Comparison of ENCODE assay signal across 8 cellular contexts in the genomic region with DNA sequence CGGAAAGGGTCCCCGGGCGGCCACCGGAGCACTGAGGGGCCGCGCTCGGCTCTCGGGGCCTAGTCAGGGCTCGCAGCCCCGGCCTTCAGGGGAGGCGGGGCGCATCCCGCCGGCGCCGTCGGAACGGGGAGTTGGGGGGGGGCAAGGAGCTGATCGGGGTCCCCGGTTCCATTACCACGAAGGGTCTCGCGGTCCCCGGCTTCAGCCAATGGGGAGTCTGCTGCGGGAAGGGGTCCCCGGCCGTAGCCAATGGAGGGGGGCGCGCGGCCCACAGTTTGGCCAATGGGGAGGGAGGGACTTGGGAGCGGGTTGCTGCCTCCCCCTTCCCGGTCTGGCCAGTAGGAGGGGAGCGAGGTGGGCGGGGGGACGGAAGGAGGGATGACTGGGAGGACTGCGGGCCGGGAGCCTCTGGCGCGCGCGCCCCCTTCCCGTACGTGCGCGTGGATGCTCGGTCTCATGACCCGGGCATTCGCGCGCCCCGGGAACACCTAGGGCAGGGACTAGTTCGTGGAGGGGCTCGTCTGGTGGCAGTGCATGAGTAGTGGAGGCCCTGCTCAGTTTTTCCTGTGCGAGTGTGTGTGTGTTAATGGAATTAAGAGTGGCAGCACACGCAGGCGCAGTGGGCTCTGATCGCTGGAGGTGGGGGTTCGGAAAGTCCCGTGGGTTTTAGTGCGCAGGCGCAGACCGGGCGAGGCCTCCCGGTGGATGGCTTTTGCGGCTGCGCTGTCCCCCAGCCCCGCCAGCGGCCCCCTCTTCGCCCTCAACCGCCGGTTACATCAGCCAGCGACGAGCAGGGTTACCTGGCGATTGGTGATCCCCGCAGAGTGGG. TPM values are rescaled to one million over a fixed set of nuclear protein-coding genes. Genes with fewer than 3 reads are reported as not detected.
A peak's percentile ranks its signal among the peaks of the same experiment; 100 is the strongest.
DNase-seq lines count a peak whose midpoint lies in the region; FAIRE-seq and TF ChIP-seq lines count a peak whose summit lies in the region.

No MANE protein-coding gene starts in this region.

- H3K4me1 ChIP-seq in SJSA1 (replicated peaks): peaks cover 8% of the 10 kb centered on the region
- peaks cover 13 to 20% of the 10 kb centered on the region in 2 experiments for H3K4me1 ChIP-seq in neutrophil (ENCODE audit: control insufficient read depth in 1 of 2, insufficient read depth in 1 of 2, low read depth in 1 of 2, low read length in 1 of 2)
- H3K4me1 ChIP-seq in subcutaneous abdominal adipose tissue (ENCODE audit: control insufficient read depth in 5 of 5, insufficient read depth in 5 of 5, low read length in 5 of 5): peaks cover 5 to 26% (median 23%) of the 10 kb centered on the region in 5 donors

- H3K4me3 ChIP-seq in SJSA1 (peak overlapping the region; percentile 95), neutrophil (ENCODE audit: low read depth in 1 of 2, low read length in 1 of 2) (peak overlapping the region; percentile 86 to 93), subcutaneous abdominal adipose tissue (ENCODE audit: low read depth in 1 of 5, low read length in 5 of 5) (peak overlapping the region; percentile 87 to 97 (median 93))

- H3K27ac ChIP-seq in SJSA1 (peak overlapping the region; percentile 95), neutrophil (peak overlapping the region; percentile 98), subcutaneous abdominal adipose tissue (ENCODE audit: low read depth, low read length) (peak overlapping the region; percentile 95)

- FAIRE-seq in frontal cortex (lab: Jason Lieb, UNC): no peak

- no peaks in the 10 kb centered on the region for H3K9me3 ChIP-seq in SJSA1 (replicated peaks)
- no peaks in the 10 kb centered on the region for H3K9me3 ChIP-seq in neutrophil
- H3K9me3 ChIP-seq in subcutaneous abdominal adipose tissue (ENCODE audit: control insufficient read depth in 5 of 5, low read length in 5 of 5): peaks cover 0 to 3% (median 0%) of the 10 kb centered on the region in 5 donors

- intact Hi-C loops in activated naive CD4-positive, alpha-beta T cell treated with anti-CD3 and anti-CD28 coated beads for 36 hours (cut with micrococcal nuclease): loop anchor here (1.0 to 5.0 kb wide), 8 partner anchors 14 to 983 kb away; a partner anchor contains a TSS

- H3K36me3 ChIP-seq in SJSA1 (peaks cover 62% of the 10 kb centered on the region), neutrophil (peaks cover 37% of the 10 kb centered on the region), subcutaneous abdominal adipose tissue (ENCODE audit: control insufficient read depth in 5 of 5, insufficient read depth in 5 of 5, low read length in 5 of 5) (peaks cover 9 to 39% (median 33%) of the 10 kb centered on the region in 5 donors)

- peaks cover 43% of the 10 kb centered on the region for H3K4me1 Mint-ChIP-seq in HFFc6 (ENCODE audit: low read depth)
- peaks cover 50% of the 10 kb centered on the region for H3K4me1 Mint-ChIP-seq in activated naive CD4-positive, alpha-beta T cell treated with anti-CD3 and anti-CD28 coated beads for 36 hours (ENCODE audit: low read depth)

- peak; percentile 66 for TF ChIP-seq CTCF in HFFc6 (IDR thresholded peaks at IDR 0.05)
- TF ChIP-seq CTCF in neutrophil (IDR thresholded peaks at IDR 0.05): peak; percentile 9

- H3K9ac ChIP-seq in subcutaneous abdominal adipose tissue (ENCODE audit: low read length in 5 of 5): peak overlapping the region; percentile 84 to 100 (median 98)

- CTCF ChIA-PET in activated naive CD4-positive, alpha-beta T cell treated with anti-CD3 and anti-CD28 coated beads for 36 hours (lab: Charles Lee): no interaction called here

- H3K27me3 ChIP-seq in SJSA1 (replicated peaks) (no peaks in the 10 kb centered on the region), neutrophil (no peaks in the 10 kb centered on the region), subcutaneous abdominal adipose tissue (ENCODE audit: control insufficient read depth in 5 of 5, insufficient read depth in 4 of 5, low read length in 5 of 5) (no peaks in the 10 kb centered on the region)

- H3K36me3 Mint-ChIP-seq in HFFc6 (ENCODE audit: low read depth): peaks cover 37% of the 10 kb centered on the region
- H3K36me3 Mint-ChIP-seq in activated naive CD4-positive, alpha-beta T cell treated with anti-CD3 and anti-CD28 coated beads for 36 hours (ENCODE audit: low read depth): peaks cover 51% of the 10 kb centered on the region

- DNase-seq in GM04504 (ENCODE audit: low read depth) (peak; percentile 94), HFFc6 (peak; percentile 95), NAMALWA (ENCODE audit: low spot score) (peak; percentile 97), SJSA1 (ENCODE audit: low read depth in 1 of 2, low spot score in 2 of 2) (peak; percentile 99), frontal cortex (ENCODE audit: low spot score in 2 of 2) (peak; percentile 95 to 96)
- DNase-seq in activated naive CD4-positive, alpha-beta T cell treated with anti-CD3 and anti-CD28 coated beads for 36 hours: peak; percentile 99

- H3K27ac Mint-ChIP-seq in HFFc6: peak overlapping the region; percentile 97
- H3K27ac Mint-ChIP-seq in activated naive CD4-positive, alpha-beta T cell treated with anti-CD3 and anti-CD28 coated beads for 36 hours: peak overlapping the region; percentile 98

- H3K4me3 Mint-ChIP-seq in HFFc6: peak overlapping the region; percentile 100
- H3K4me3 Mint-ChIP-seq in activated naive CD4-positive, alpha-beta T cell treated with anti-CD3 and anti-CD28 coated beads for 36 hours: peak overlapping the region; percentile 92

- peaks cover 5% of the 10 kb centered on the region; the same call in 1 of the 2 replicates for H3K27me3 Mint-ChIP-seq in HFFc6 (ENCODE audit: insufficient read depth)
- no peaks in the 10 kb centered on the region for H3K27me3 Mint-ChIP-seq in activated naive CD4-positive, alpha-beta T cell treated with anti-CD3 and anti-CD28 coated beads for 36 hours (ENCODE audit: low read depth)

- no peaks in the 10 kb centered on the region for H3K9me3 Mint-ChIP-seq in HFFc6
- H3K9me3 Mint-ChIP-seq in activated naive CD4-positive, alpha-beta T cell treated with anti-CD3 and anti-CD28 coated beads for 36 hours: no peaks in the 10 kb centered on the region

RNA-seq across cellular contexts. Expression of a gene that starts 1.1 kb away (rescaled TPM):
- total RNA-seq in HFFc6 (2021; fragmentation: NEBNext Ultra II Directional; extraction: Animal tissue kit (Norgen Biotek cat#: 25700)): 100 to 1,000 TPM; 125 to 152 (median 134) TPM
- 35.0 and 49.8 TPM in 2 replicates for total RNA-seq in SJSA1 (2014; rRNA removed; shearing (Covaris generic))
- total RNA-seq in activated naive CD4-positive, alpha-beta T cell treated with anti-CD3 and anti-CD28 coated beads for 36 hours: 100 to 1,000 TPM; 392 to 408 TPM
- total RNA-seq in frontal cortex: 18.3 TPM

RNA-seq across cellular contexts. Expression of a gene that starts 22.2 kb away (rescaled TPM):
- 100 to 1,000 TPM; 140 to 194 (median 158) TPM for total RNA-seq in HFFc6 (2021; fragmentation: NEBNext Ultra II Directional; extraction: Animal tissue kit (Norgen Biotek cat#: 25700))
- 142 and 154 TPM in 2 replicates for total RNA-seq in SJSA1 (2014; rRNA removed; shearing (Covaris generic))
- 100 to 1,000 TPM; 276 to 289 TPM for total RNA-seq in activated naive CD4-positive, alpha-beta T cell treated with anti-CD3 and anti-CD28 coated beads for 36 hours
- total RNA-seq in frontal cortex: 64.4 TPM

RNA-seq across cellular contexts. Expression of a gene that starts 39.7 kb away (rescaled TPM):
- 10 to 100 TPM; 33.9 to 41.0 (median 37.6) TPM for total RNA-seq in HFFc6 (2021; fragmentation: NEBNext Ultra II Directional; extraction: Animal tissue kit (Norgen Biotek cat#: 25700))
- total RNA-seq in SJSA1 (2014; rRNA removed; shearing (Covaris generic)): 22.7 and 26.2 TPM in 2 replicates
- total RNA-seq in activated naive CD4-positive, alpha-beta T cell treated with anti-CD3 and anti-CD28 coated beads for 36 hours: 10 to 100 TPM; 28.4 to 33.9 TPM
- total RNA-seq in frontal cortex: 10.6 TPM

RNA-seq across cellular contexts. Expression of a gene that starts 54.4 kb away (rescaled TPM):
- under 1 TPM; 0.26 to 0.85 (median 0.54) TPM for total RNA-seq in HFFc6 (2021; fragmentation: NEBNext Ultra II Directional; extraction: Animal tissue kit (Norgen Biotek cat#: 25700))
- total RNA-seq in SJSA1 (2014; rRNA removed; shearing (Covaris generic)): 0.53 TPM in 1 of 2 replicates, not detected in the other
- total RNA-seq in activated naive CD4-positive, alpha-beta T cell treated with anti-CD3 and anti-CD28 coated beads for 36 hours: 1 to 10 TPM; 4.2 to 5.3 TPM
- not detected for total RNA-seq in frontal cortex

Comparison
In these comparisons a context has a peak if more than half of its experiments do, and no peak if none do; other contexts are left out.
1. Peak in every context shown above with its lines: DNase-seq, H3K4me3 ChIP-seq and H3K27ac ChIP-seq.